In the genomic region with DNA sequence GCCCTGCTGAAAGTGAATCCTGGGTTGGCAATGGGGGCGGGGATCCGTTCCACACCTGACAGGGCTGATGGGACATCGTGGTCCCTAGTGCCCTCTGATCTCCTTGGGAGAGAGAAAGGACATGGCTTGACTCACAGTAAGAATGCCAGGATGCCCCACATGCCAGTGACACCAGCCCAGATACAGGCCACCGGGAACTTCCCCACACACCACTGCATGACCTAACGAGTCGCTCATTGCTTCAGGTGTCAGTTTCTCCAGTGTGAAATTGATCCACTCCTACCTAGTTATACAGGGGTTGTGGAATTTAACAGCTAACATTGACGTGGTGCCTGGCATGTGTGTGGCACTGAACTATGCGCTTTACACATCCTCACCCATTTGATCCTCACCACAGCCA, we compare ENCODE assay signal across 19 cellular contexts. TPM values are rescaled to one million over a fixed set of nuclear protein-coding genes. Genes with fewer than 3 reads are reported as not detected.
DNase-seq lines count a peak whose midpoint lies in the region; ATAC-seq, FAIRE-seq and TF ChIP-seq lines count a peak whose summit lies in the region.
"Had no signal": no experiment of that assay in that cellular context is flagged by ENCODE, and none has a peak within 500 bp of the region (broad histone marks: within the 10 kb centered on the region; RNA-seq: fewer than 3 reads in every experiment).

No MANE protein-coding gene starts in this region.

- DNase-seq in left ventricle myocardium superior, result no peak
- no peak for DNase-seq in left cardiac atrium
- DNase-seq in bronchial epithelial cell (ENCODE audit: low read depth), result no peak
- DNase-seq in posterior vena cava (ENCODE audit: low spot score), result peak; percentile 53
- DNase-seq in urothelium cell line (ENCODE audit: low spot score), result no peak
- no peak for DNase-seq in SIG-M5 (lab: John Stamatoyannopoulos, UW)
- no peak for DNase-seq in DMS114 treated with DMSO at 0.1 percent for 48 hours (lab: John Stamatoyannopoulos, UW; ENCODE audit: unreplicated experiment)
- DNase-seq: CD8-positive, alpha-beta T cell; DMS153; DMS79; GDM1 had no signal

- ATAC-seq in left ventricle myocardium superior, result peak; percentile 43
- no peak for ATAC-seq in left cardiac atrium
- no peak for ATAC-seq in GM21381 (IDR thresholded peaks at IDR 0.05; ENCODE audit: unreplicated experiment)
- ATAC-seq: CD8-positive, alpha-beta T cell had no signal

- peaks cover 17% of the 10 kb centered on the region for H3K27me3 ChIP-seq in bronchial epithelial cell (ENCODE audit: control insufficient read depth, insufficient read depth, low read length)
- H3K27me3 ChIP-seq: BLaER1 treated with 17β-estradiol and CSF1 and Interleukin-3, amounts not matched to agents 10 nM and 100 nM had no signal

- FAIRE-seq in bronchial epithelial cell (lab: Jason Lieb, UNC) (peak; percentile 82), urothelium cell line (lab: Jason Lieb, UNC) (peak; percentile 91)
- FAIRE-seq: D721Med, H1 had no signal

- TF ChIP-seq CTCF in bronchial epithelial cell (IDR thresholded peaks at IDR 0.05; ENCODE audit: insufficient read depth, low read length, severe bottlenecking), result no peak

- intact Hi-C loops in left ventricle myocardium superior (cut with micrococcal nuclease), result no loop called here
- intact Hi-C loops in left cardiac atrium (cut with DNase I), result no loop called here
- intact Hi-C loops in posterior vena cava (cut with DNase I), result loop anchor here in 1 of 2 donors (10.0 kb wide), 1 partner anchor 150 kb away; no protein-coding TSS in a partner anchor

- no peaks in the 10 kb centered on the region for H3K36me3 ChIP-seq in bronchial epithelial cell (ENCODE audit: control insufficient read depth, insufficient read depth, low read length)
- H3K36me3 ChIP-seq: BLaER1 treated with 17β-estradiol and CSF1 and Interleukin-3, amounts not matched to agents 10 nM and 100 nM; HAP-1 had no signal

- H3K4me3 ChIP-seq in bronchial epithelial cell (ENCODE audit: low read depth, low read length), result no peak overlapping the region
- H3K4me3 ChIP-seq: BLaER1 treated with 17β-estradiol and CSF1 and Interleukin-3, amounts not matched to agents 10 nM and 100 nM; HAP-1 had no signal

RNA-seq across cellular contexts. Expression of a gene that starts 7.5 kb away (rescaled TPM):
- total RNA-seq in left ventricle myocardium superior (19.1 TPM), left cardiac atrium (10 to 100 TPM; 14.5 to 15.0 TPM), bronchial epithelial cell (not detected in 2 replicates), posterior vena cava (1 to 10 TPM; 3.5 to 5.1 TPM)
- total RNA-seq: A172; B cell; CD8-positive, alpha-beta T cell; H1; HT-29 had no signal

RNA-seq across cellular contexts. Expression of a gene that starts 21.6 kb away (rescaled TPM):
- total RNA-seq in left ventricle myocardium superior (55.5 TPM), left cardiac atrium (10 to 100 TPM; 30.7 to 74.2 TPM), bronchial epithelial cell (7.2 and 9.7 TPM in 2 replicates), posterior vena cava (10 to 100 TPM in 1 of 2 donors, 1 to 10 TPM in 1; 8.5 to 10.2 TPM)
- total RNA-seq: B cell; CD8-positive, alpha-beta T cell had no signal

RNA-seq across cellular contexts. Expression of a gene that starts 52.8 kb away (rescaled TPM):
- 17.1 TPM for total RNA-seq in left ventricle myocardium superior
- total RNA-seq in left cardiac atrium, result 10 to 100 TPM; 10.7 to 15.9 TPM
- total RNA-seq in bronchial epithelial cell, result 0.13 and 0.26 TPM in 2 replicates
- 10 to 100 TPM; 11.4 to 15.5 TPM for total RNA-seq in posterior vena cava
- total RNA-seq: B cell had no signal
